In the genomic region with DNA sequence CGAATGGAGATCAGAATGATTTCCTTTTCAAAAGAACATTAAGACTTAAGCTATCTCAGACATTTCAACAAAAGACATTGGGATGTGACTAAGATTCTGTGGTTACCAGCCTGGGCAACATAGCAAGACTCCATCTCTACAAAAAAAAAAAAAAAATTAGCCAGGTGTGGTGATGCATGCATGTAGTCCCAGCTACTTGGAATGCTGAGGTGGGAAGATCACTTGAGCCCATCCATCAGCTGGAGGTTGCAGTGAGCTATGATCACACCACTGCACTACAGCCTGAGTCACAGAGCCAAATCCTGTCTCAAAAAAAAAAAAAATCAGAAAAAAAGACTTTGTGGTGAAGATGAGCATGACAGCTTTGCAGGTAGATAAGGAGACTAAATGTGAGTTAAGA, we compare ENCODE assay signal across 19 cellular contexts.
"Had no signal": no experiment of that assay in that cellular context is flagged by ENCODE, and none has a peak within 500 bp of the region (broad histone marks: within the 10 kb centered on the region; RNA-seq: fewer than 3 reads in every experiment).

No MANE protein-coding gene starts in this region.

- H3K27ac Mint-ChIP-seq: dendritic cell treated with granulocyte-macrophage colony-stimulating factor and Interleukin-4, amounts not matched to agents 40 ng/mL and 50 ng/mL, for 4 days; stimulated activated naive B cell treated with anti-CD40 and anti-IgM and Interleukin-4, amounts not matched to agents 10 μg/mL and 1 μg/mL and 100 μg/mL, for 72 hours; stimulated activated naive CD8-positive, alpha-beta T cell treated with anti-CD3 and anti-CD28 coated beads, Interleukin-15, amount 100 ng/mL, for 72 hours had no signal

- H3K4me3 ChIP-seq: hepatocyte, psoas muscle, spleen, testis, tibial nerve, upper lobe of right lung, vagina had no signal

- H3K27ac ChIP-seq: hepatocyte, neutrophil, psoas muscle, spleen, testis, tibial nerve, upper lobe of right lung, vagina had no signal

- H3K9me3 Mint-ChIP-seq: dendritic cell treated with granulocyte-macrophage colony-stimulating factor and Interleukin-4, amounts not matched to agents 40 ng/mL and 50 ng/mL, for 4 days; naive thymus-derived CD4-positive, alpha-beta T cell; stimulated activated naive B cell treated with anti-CD40 and anti-IgM and Interleukin-4, amounts not matched to agents 10 μg/mL and 1 μg/mL and 100 μg/mL, for 72 hours; stimulated activated naive CD8-positive, alpha-beta T cell treated with anti-CD3 and anti-CD28 coated beads, Interleukin-15, amount 100 ng/mL, for 72 hours had no signal

- H3K4me3 Mint-ChIP-seq: dendritic cell treated with granulocyte-macrophage colony-stimulating factor and Interleukin-4, amounts not matched to agents 40 ng/mL and 50 ng/mL, for 4 days; naive thymus-derived CD4-positive, alpha-beta T cell; stimulated activated naive B cell treated with anti-CD40 and anti-IgM and Interleukin-4, amounts not matched to agents 10 μg/mL and 1 μg/mL and 100 μg/mL, for 72 hours; stimulated activated naive CD8-positive, alpha-beta T cell treated with anti-CD3 and anti-CD28 coated beads, Interleukin-15, amount 100 ng/mL, for 72 hours had no signal

- H3K27me3 Mint-ChIP-seq: dendritic cell treated with granulocyte-macrophage colony-stimulating factor and Interleukin-4, amounts not matched to agents 40 ng/mL and 50 ng/mL, for 4 days; naive thymus-derived CD4-positive, alpha-beta T cell; stimulated activated naive B cell treated with anti-CD40 and anti-IgM and Interleukin-4, amounts not matched to agents 10 μg/mL and 1 μg/mL and 100 μg/mL, for 72 hours; stimulated activated naive CD8-positive, alpha-beta T cell treated with anti-CD3 and anti-CD28 coated beads, Interleukin-15, amount 100 ng/mL, for 72 hours had no signal

- H3K27me3 ChIP-seq: hepatocyte, neutrophil, spleen, testis, tibial nerve, upper lobe of right lung, vagina had no signal

- H3K4me1 ChIP-seq: testis, upper lobe of right lung, vagina had no signal

- ATAC-seq: naive thymus-derived CD4-positive, alpha-beta T cell; psoas muscle; sciatic nerve; stimulated activated naive B cell treated with anti-CD40 and anti-IgM and Interleukin-4, amounts not matched to agents 10 μg/mL and 1 μg/mL and 100 μg/mL, for 72 hours; stimulated activated naive CD8-positive, alpha-beta T cell treated with anti-CD3 and anti-CD28 coated beads, Interleukin-15, amount 100 ng/mL, for 72 hours; upper lobe of right lung had no signal

- H3K9me3 ChIP-seq: neutrophil, psoas muscle, spleen, testis, tibial nerve, upper lobe of right lung, vagina had no signal

- H3K4me2 ChIP-seq: hepatocyte had no signal

- DNase-seq: foreskin melanocyte; head of caudate nucleus; naive thymus-derived CD4-positive, alpha-beta T cell; psoas muscle; retina; spleen; stimulated activated CD4-positive, alpha-beta T cell treated with anti-CD3 and anti-CD28 coated beads, Interleukin-15, amount 100 ng/mL, for 24 hours; stimulated activated CD4-positive, alpha-beta T cell treated with anti-CD3 and anti-CD28 coated beads, Interleukin-1b, Interleukin-23, amount 100 ng/mL, for 48 hours; stimulated activated CD4-positive, alpha-beta T cell treated with anti-CD3 and anti-CD28 coated beads, Interleukin-4, amount 100 ng/mL, for 24 hours; stimulated activated naive B cell treated with anti-CD40 and anti-IgM and Interleukin-4, amounts not matched to agents 10 μg/mL and 1 μg/mL and 100 μg/mL, for 72 hours; stimulated activated naive CD8-positive, alpha-beta T cell treated with anti-CD3 and anti-CD28 coated beads, Interleukin-15, amount 100 ng/mL, for 72 hours; testis; upper lobe of right lung had no signal

- H2AFZ ChIP-seq: hepatocyte had no signal
